ENCODE assay signal across 6 cellular contexts in the genomic region with DNA sequence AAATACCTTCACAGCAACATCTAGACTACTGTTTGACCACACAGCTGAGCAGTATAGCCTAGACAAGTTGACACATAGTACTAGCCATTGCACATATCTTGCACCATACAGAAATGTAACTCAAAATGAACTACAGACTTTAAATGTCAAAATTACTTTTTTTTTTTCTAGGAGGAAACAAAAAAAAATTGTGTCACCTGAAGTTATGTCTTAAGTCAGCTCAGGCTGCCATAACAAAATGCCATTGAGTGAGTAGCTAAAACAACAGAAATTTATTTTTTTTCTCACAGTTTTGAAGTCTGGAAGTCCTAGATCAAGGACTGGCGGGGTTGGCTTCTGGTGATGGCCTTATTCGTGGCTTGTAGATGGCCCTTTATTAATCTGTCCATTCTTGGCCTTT. TPM values are rescaled to one million over a fixed set of nuclear protein-coding genes. Genes with fewer than 3 reads are reported as not detected.
"Had no signal": no experiment of that assay in that cellular context is flagged by ENCODE, and none has a peak within 500 bp of the region (broad histone marks: within the 10 kb centered on the region; RNA-seq: fewer than 3 reads in every experiment).

A gene with protein sequence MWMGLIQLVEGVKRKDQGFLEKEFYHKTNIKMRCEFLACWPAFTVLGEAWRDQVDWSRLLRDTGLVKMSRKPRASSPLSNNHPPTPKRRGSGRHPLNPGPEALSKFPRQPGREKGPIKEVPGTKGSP (minus strand): TSS at position 101 of the 400 bp plus-strand sequence. CDS start 161 bp downstream, outside the sequence.

RNA-seq across cellular contexts. Expression of the gene that starts here (rescaled TPM):
- total RNA-seq: GM23248, GM23338, H1, H4, H9, HFFc6 had no signal
- polyA plus RNA-seq: GM23248, GM23338 had no signal
